Comparison of ENCODE assay signal across 2 cellular contexts in genomic region chr3:126136428-126137220, GRCh38.
TF ChIP-seq lines count a peak whose summit lies in the region.

No MANE protein-coding gene starts in this region.

TF ChIP-seq in HEK293, 187 proteins besides CTCF, POLR2A, EP300 and RAD21:
- TF ChIP-seq ZIC2 (tag by site-specific recombination; IDR thresholded peaks at IDR 0.05) (peak; percentile 31; the same call in 1 of the 2 replicates), KLF16 (tag by site-specific recombination; IDR thresholded peaks at IDR 0.05) (no peak), BCL11B (tag by site-specific recombination; IDR thresholded peaks at IDR 0.05; ENCODE audit: low read depth) (no peak)

TF ChIP-seq in HepG2, 621 proteins besides CTCF, POLR2A, EP300 and RAD21:
- no peak for TF ChIP-seq ZNF10 (CRISPR knock-in tag; IDR thresholded peaks at IDR 0.05; ENCODE audit: borderline replicate concordance, low read depth)
- TF ChIP-seq RBM22 (optimal IDR thresholded peaks at IDR 0.05; ENCODE audit: low read length) = peak; percentile 41
